In genomic region chr9:68869020-68869419, GRCh38 we compare ENCODE assay signal across 15 cellular contexts.
"Had no signal": no experiment of that assay in that cellular context is flagged by ENCODE, and none has a peak within 500 bp of the region (broad histone marks: within the 10 kb centered on the region; RNA-seq: fewer than 3 reads in every experiment).

No MANE protein-coding gene starts in this region.

- H3K4me1 Mint-ChIP-seq: activated CD8-positive, alpha-beta memory T cell treated with anti-CD3 and anti-CD28 coated beads, Interleukin-2, amount 10 ng/mL, durations not matched to agents 7 days and 5 days; activated naive CD4-positive, alpha-beta T cell treated with anti-CD3 and anti-CD28 coated beads, Interleukin-2, amount 10 ng/mL, durations not matched to agents 7 days and 5 days had no signal

- H3K9me3 Mint-ChIP-seq: activated naive CD4-positive, alpha-beta T cell treated with anti-CD3 and anti-CD28 coated beads, Interleukin-2, amount 10 ng/mL, durations not matched to agents 7 days and 5 days had no signal

- H3K4me3 ChIP-seq: prostate gland, stomach, testis, upper lobe of right lung had no signal

- H3K36me3 ChIP-seq: prostate gland, upper lobe of right lung had no signal

- H3K27me3 ChIP-seq: stomach, testis, upper lobe of right lung had no signal

- DNase-seq: activated CD4-positive, alpha-beta T cell treated with anti-CD3 and anti-CD28 coated beads, Interleukin-2, amount 50 U/mL, for 48 hours; activated CD8-positive, alpha-beta memory T cell treated with anti-CD3 and anti-CD28 coated beads, Interleukin-2, amount 10 ng/mL, durations not matched to agents 7 days and 5 days; activated naive CD4-positive, alpha-beta T cell treated with anti-CD3 and anti-CD28 coated beads, Interleukin-2, amount 10 ng/mL, durations not matched to agents 7 days and 5 days; activated T-cell treated with anti-CD3 and anti-CD28 coated beads, Interleukin-2, amount 50 U/mL, for 1 hour; hippocampal formation; kidney glomerular epithelial cell; stimulated activated CD4-positive, alpha-beta T cell treated with anti-CD3 and anti-CD28 coated beads, Interleukin-2, amount 100 ng/mL, for 24 hours; stomach; T-helper 1 cell; testis; upper lobe of right lung had no signal

- H3K9me3 ChIP-seq: prostate gland, stomach, testis, upper lobe of right lung had no signal

- H3K27ac ChIP-seq: prostate gland, stomach, testis, upper lobe of right lung, VCaP had no signal

- H3K27ac Mint-ChIP-seq: activated CD8-positive, alpha-beta memory T cell treated with anti-CD3 and anti-CD28 coated beads, Interleukin-2, amount 10 ng/mL, durations not matched to agents 7 days and 5 days; activated naive CD4-positive, alpha-beta T cell treated with anti-CD3 and anti-CD28 coated beads, Interleukin-2, amount 10 ng/mL, durations not matched to agents 7 days and 5 days had no signal

- H3K4me1 ChIP-seq: prostate gland, upper lobe of right lung had no signal

- ATAC-seq: activated CD8-positive, alpha-beta memory T cell treated with anti-CD3 and anti-CD28 coated beads, Interleukin-2, amount 10 ng/mL, durations not matched to agents 7 days and 5 days; esophagus mucosa; sciatic nerve; upper lobe of right lung had no signal

- H3K36me3 Mint-ChIP-seq: activated CD8-positive, alpha-beta memory T cell treated with anti-CD3 and anti-CD28 coated beads, Interleukin-2, amount 10 ng/mL, durations not matched to agents 7 days and 5 days; activated naive CD4-positive, alpha-beta T cell treated with anti-CD3 and anti-CD28 coated beads, Interleukin-2, amount 10 ng/mL, durations not matched to agents 7 days and 5 days had no signal

- H3K4me3 Mint-ChIP-seq: activated CD8-positive, alpha-beta memory T cell treated with anti-CD3 and anti-CD28 coated beads, Interleukin-2, amount 10 ng/mL, durations not matched to agents 7 days and 5 days; activated naive CD4-positive, alpha-beta T cell treated with anti-CD3 and anti-CD28 coated beads, Interleukin-2, amount 10 ng/mL, durations not matched to agents 7 days and 5 days had no signal
